In genomic region chr2:238461051-238461450, GRCh38 we compare ENCODE assay signal across 25 cellular contexts.
"Had no signal": no experiment of that assay in that cellular context is flagged by ENCODE, and none has a peak within 500 bp of the region (broad histone marks: within the 10 kb centered on the region; RNA-seq: fewer than 3 reads in every experiment).

No MANE protein-coding gene starts in this region.

- H3K4me3 Mint-ChIP-seq: memory B cell; natural killer cell treated with Interleukin-12 subunit alpha and Interleukin-12 subunit beta and Interleukin-15 and Interleukin-18, amount 100 ng/mL, for 72 hours had no signal

- H3K27ac Mint-ChIP-seq: memory B cell; natural killer cell treated with Interleukin-12 subunit alpha and Interleukin-12 subunit beta and Interleukin-15 and Interleukin-18, amount 100 ng/mL, for 72 hours; progenitor cell of endocrine pancreas had no signal

- ATAC-seq: foreskin keratinocyte; gastroesophageal sphincter; heart left ventricle; left lobe of liver; natural killer cell treated with Interleukin-12 subunit alpha and Interleukin-12 subunit beta and Interleukin-15 and Interleukin-18, amount 100 ng/mL, for 72 hours; sciatic nerve had no signal

- H3K27me3 ChIP-seq: foreskin keratinocyte, gastroesophageal sphincter, heart left ventricle, hepatocyte, tibial nerve, upper lobe of left lung had no signal

- H3K9me3 Mint-ChIP-seq: natural killer cell treated with Interleukin-12 subunit alpha and Interleukin-12 subunit beta and Interleukin-15 and Interleukin-18, amount 100 ng/mL, for 72 hours had no signal

- H3K36me3 ChIP-seq: gastroesophageal sphincter, heart left ventricle, neutrophil, thoracic aorta, tibial nerve, upper lobe of left lung had no signal

- H3K79me2 ChIP-seq: hepatocyte, parathyroid adenoma had no signal

- H3K4me1 Mint-ChIP-seq: naive B cell had no signal

- H3K4me3 ChIP-seq: coronary artery, gastroesophageal sphincter, heart left ventricle, hepatocyte, lung, smooth muscle cell, thoracic aorta, tibial nerve, upper lobe of left lung had no signal

- H3K4me1 ChIP-seq: foreskin keratinocyte, parathyroid adenoma, upper lobe of left lung had no signal

- H2AFZ ChIP-seq: hepatocyte, parathyroid adenoma had no signal

- H3K27me3 Mint-ChIP-seq: memory B cell; natural killer cell treated with Interleukin-12 subunit alpha and Interleukin-12 subunit beta and Interleukin-15 and Interleukin-18, amount 100 ng/mL, for 72 hours; progenitor cell of endocrine pancreas had no signal

- H3K27ac ChIP-seq: coronary artery, foreskin keratinocyte, gastroesophageal sphincter, heart left ventricle, hepatocyte, neutrophil, parathyroid adenoma, thoracic aorta, tibial nerve, upper lobe of left lung had no signal

- H3K9me3 ChIP-seq: neutrophil, thoracic aorta, upper lobe of left lung had no signal

- H3K4me2 ChIP-seq: hepatocyte, smooth muscle cell had no signal

- DNase-seq: dermis blood vessel endothelial cell; foreskin keratinocyte; heart left ventricle; kidney; naive B cell; stimulated activated CD4-positive, alpha-beta T cell treated with anti-CD3 and anti-CD28 coated beads, Interleukin-12 subunit alpha, Interleukin-12 subunit beta, amount 100 ng/mL, for 4 hours; stimulated activated CD4-positive, alpha-beta T cell treated with anti-CD3 and anti-CD28 coated beads, Interleukin-1b, Interleukin-23, amount 100 ng/mL, for 48 hours; stimulated activated CD4-positive, alpha-beta T cell treated with anti-CD3 and anti-CD28 coated beads, Interleukin-4, amount 100 ng/mL, for 1 hour; stimulated activated CD8-positive, alpha-beta memory T cell treated with anti-CD3 and anti-CD28 coated beads, Interleukin-4, amount 100 ng/mL, for 48 hours; stimulated activated naive CD4-positive, alpha-beta T cell treated with Interleukin-2 at 50 U/mL for 16 hours; upper lobe of left lung had no signal

- H3K9ac ChIP-seq: parathyroid adenoma had no signal
